31 cellular contexts compared by ENCODE assay signal in genomic region chr5:49953-50544, GRCh38. TPM values are rescaled to one million over a fixed set of nuclear protein-coding genes. Genes with fewer than 3 reads are reported as not detected.
"Had no signal": no experiment of that assay in that cellular context is flagged by ENCODE, and none has a peak within 500 bp of the region (broad histone marks: within the 10 kb centered on the region; RNA-seq: fewer than 3 reads in every experiment).

No MANE protein-coding gene starts in this region.

- H3K36me3 Mint-ChIP-seq: activated CD4-positive, alpha-beta memory T cell treated with anti-CD3 and anti-CD28 coated beads for 36 hours; activated naive CD4-positive, alpha-beta T cell treated with anti-CD3 and anti-CD28 coated beads, Interleukin-2, amount 10 ng/mL, durations not matched to agents 7 days and 5 days; activated naive CD8-positive, alpha-beta T cell treated with anti-CD3 and anti-CD28 coated beads, Interleukin-2, amount 10 ng/mL, durations not matched to agents 7 days and 5 days; brain had no signal

- H3K27ac Mint-ChIP-seq: activated CD4-positive, alpha-beta memory T cell treated with anti-CD3 and anti-CD28 coated beads for 36 hours; activated CD4-positive, alpha-beta T cell treated with anti-CD3 and anti-CD28 coated beads for 36 hours; activated CD4-positive, alpha-beta T cell treated with anti-CD3 and anti-CD28 coated beads, Interleukin-2, amount 10 ng/mL, durations not matched to agents 24 days and 14 days; activated CD8-positive, alpha-beta memory T cell treated with anti-CD3 and anti-CD28 coated beads, Interleukin-2, amount 10 ng/mL, durations not matched to agents 7 days and 5 days; activated CD8-positive, alpha-beta T cell treated with anti-CD3 and anti-CD28 coated beads, Interleukin-2, amount 10 ng/mL, durations not matched to agents 7 days and 5 days; activated naive CD4-positive, alpha-beta T cell treated with anti-CD3 and anti-CD28 coated beads, Interleukin-2, amount 10 ng/mL, durations not matched to agents 7 days and 5 days; activated naive CD4-positive, alpha-beta T cell treated with anti-CD3 and anti-CD28 coated beads, Interleukin-2, amount 50 U/mL, for 72 hours; activated naive CD8-positive, alpha-beta T cell treated with anti-CD3 and anti-CD28 coated beads, Interleukin-2, amount 10 ng/mL, durations not matched to agents 7 days and 5 days; activated T-helper 1 cell treated with anti-CD3 and anti-CD28 coated beads, Interleukin-12 subunit alpha, Interleukin-12 subunit beta, Interleukin-2, Interleukin-4 antibody, amounts not matched to agents 30 ng/mL and 10 ng/mL and 1 ng/mL, durations not matched to agents 14 hours and 24 hours and 36 hours; brain; T-helper 17 cell; T-helper 2 cell treated with Interferon-gamma antibody and Interleukin-4, amounts not matched to agents 5 μg/mL and 100 μg/mL, for 36 hours had no signal

- H3K36me3 ChIP-seq: ascending aorta, breast epithelium, cardiac muscle cell, colonic mucosa, esophagus squamous epithelium, gastroesophageal sphincter had no signal

- H3K4me3 ChIP-seq: ascending aorta, breast epithelium, colonic mucosa, esophagus squamous epithelium, gastroesophageal sphincter had no signal

- H3K4me1 Mint-ChIP-seq: activated CD4-positive, alpha-beta T cell treated with anti-CD3 and anti-CD28 coated beads, Interleukin-2, amount 10 ng/mL, durations not matched to agents 24 days and 14 days; activated CD8-positive, alpha-beta memory T cell treated with anti-CD3 and anti-CD28 coated beads, Interleukin-2, amount 10 ng/mL, durations not matched to agents 7 days and 5 days; activated naive CD4-positive, alpha-beta T cell treated with anti-CD3 and anti-CD28 coated beads, Interleukin-2, amount 10 ng/mL, durations not matched to agents 7 days and 5 days; activated naive CD8-positive, alpha-beta T cell treated with anti-CD3 and anti-CD28 coated beads, Interleukin-2, amount 10 ng/mL, durations not matched to agents 7 days and 5 days; T-helper 17 cell had no signal

- H3K27ac ChIP-seq: ascending aorta, breast epithelium, cardiac muscle cell, colonic mucosa, epithelial cell of prostate, esophagus squamous epithelium, gastroesophageal sphincter had no signal

- H3K4me3 Mint-ChIP-seq: activated CD4-positive, alpha-beta memory T cell treated with anti-CD3 and anti-CD28 coated beads for 36 hours; activated CD4-positive, alpha-beta T cell treated with anti-CD3 and anti-CD28 coated beads for 36 hours; activated CD4-positive, alpha-beta T cell treated with anti-CD3 and anti-CD28 coated beads, Interleukin-2, amount 10 ng/mL, durations not matched to agents 24 days and 14 days; activated CD8-positive, alpha-beta memory T cell treated with anti-CD3 and anti-CD28 coated beads, Interleukin-2, amount 10 ng/mL, durations not matched to agents 7 days and 5 days; activated CD8-positive, alpha-beta T cell treated with anti-CD3 and anti-CD28 coated beads, Interleukin-2, amount 10 ng/mL, durations not matched to agents 7 days and 5 days; activated naive CD4-positive, alpha-beta T cell treated with anti-CD3 and anti-CD28 coated beads, Interleukin-2, amount 10 ng/mL, durations not matched to agents 7 days and 5 days; activated naive CD8-positive, alpha-beta T cell treated with anti-CD3 and anti-CD28 coated beads, Interleukin-2, amount 10 ng/mL, durations not matched to agents 7 days and 5 days; activated T-helper 1 cell treated with anti-CD3 and anti-CD28 coated beads, Interleukin-12 subunit alpha, Interleukin-12 subunit beta, Interleukin-2, Interleukin-4 antibody, amounts not matched to agents 30 ng/mL and 10 ng/mL and 1 ng/mL, durations not matched to agents 14 hours and 24 hours and 36 hours; T-helper 17 cell; T-helper 2 cell treated with Interferon-gamma antibody and Interleukin-4, amounts not matched to agents 5 μg/mL and 100 μg/mL, for 36 hours had no signal

- H3K9me3 Mint-ChIP-seq: activated CD4-positive, alpha-beta T cell treated with anti-CD3 and anti-CD28 coated beads, Interleukin-2, amount 10 ng/mL, durations not matched to agents 24 days and 14 days; T-helper 2 cell treated with Interferon-gamma antibody and Interleukin-4, amounts not matched to agents 5 μg/mL and 100 μg/mL, for 36 hours had no signal

- FAIRE-seq: endometrium, endothelial cell of umbilical vein had no signal

- DNase-seq: activated CD4-positive, alpha-beta memory T cell treated with anti-CD3 and anti-CD28 coated beads for 36 hours; activated CD4-positive, alpha-beta T cell treated with anti-CD3 and anti-CD28 coated beads for 36 hours; activated CD4-positive, alpha-beta T cell treated with anti-CD3 and anti-CD28 coated beads, Interleukin-2, amount 10 ng/mL, durations not matched to agents 24 days and 14 days; activated CD4-positive, CD25-positive, alpha-beta regulatory T cell treated with anti-CD3 and anti-CD28 coated beads, Interleukin-2, amount 50 U/mL, for 72 hours; activated CD8-positive, alpha-beta memory T cell treated with anti-CD3 and anti-CD28 coated beads, Interleukin-2, amount 10 ng/mL, durations not matched to agents 7 days and 5 days; activated CD8-positive, alpha-beta memory T cell treated with anti-CD3 and anti-CD28 coated beads, Interleukin-2, amount 50 U/mL, for 4 hours; activated CD8-positive, alpha-beta T cell treated with anti-CD3 and anti-CD28 coated beads, Interleukin-2, amount 10 ng/mL, durations not matched to agents 7 days and 5 days; activated gamma-delta T cell; activated naive CD4-positive, alpha-beta T cell treated with anti-CD3 and anti-CD28 coated beads, Interleukin-2, amount 10 ng/mL, durations not matched to agents 7 days and 5 days; activated naive CD8-positive, alpha-beta T cell treated with anti-CD3 and anti-CD28 coated beads, Interleukin-2, amount 10 ng/mL, durations not matched to agents 7 days and 5 days; activated T-cell treated with anti-CD3 and anti-CD28 coated beads, Interleukin-2, amount 50 U/mL, for 1 hour; activated T-cell treated with anti-CD3 and anti-CD28 coated beads, Interleukin-2, amount 50 U/mL, for 48 hours; central memory CD4-positive, alpha-beta T cell; cerebellar nuclear complex; colonic mucosa; esophagus squamous epithelium; foreskin melanocyte; T-helper 1 cell; T-helper 17 cell had no signal

- H3K4me1 ChIP-seq: colonic mucosa had no signal

- H3K9me3 ChIP-seq: ascending aorta, breast epithelium, colonic mucosa, esophagus squamous epithelium, gastroesophageal sphincter had no signal

- ATAC-seq: activated CD4-positive, alpha-beta T cell treated with anti-CD3 and anti-CD28 coated beads for 36 hours; activated CD8-positive, alpha-beta memory T cell treated with anti-CD3 and anti-CD28 coated beads, Interleukin-2, amount 10 ng/mL, durations not matched to agents 7 days and 5 days; activated CD8-positive, alpha-beta T cell treated with anti-CD3 and anti-CD28 coated beads, Interleukin-2, amount 10 ng/mL, durations not matched to agents 7 days and 5 days; activated naive CD4-positive, alpha-beta T cell treated with anti-CD3 and anti-CD28 coated beads, Interleukin-2, amount 50 U/mL, for 72 hours; gastroesophageal sphincter; T-helper 17 cell had no signal

RNA-seq across cellular contexts. Expression of gene PLEKHG4B, which starts 41.9 kb away (rescaled TPM):
- total RNA-seq: activated CD4-positive, alpha-beta memory T cell treated with anti-CD3 and anti-CD28 coated beads for 36 hours; activated CD4-positive, alpha-beta T cell treated with anti-CD3 and anti-CD28 coated beads, Interleukin-2, amount 10 ng/mL, durations not matched to agents 24 days and 14 days; activated CD8-positive, alpha-beta memory T cell treated with anti-CD3 and anti-CD28 coated beads, Interleukin-2, amount 10 ng/mL, durations not matched to agents 7 days and 5 days; activated CD8-positive, alpha-beta T cell treated with anti-CD3 and anti-CD28 coated beads, Interleukin-2, amount 10 ng/mL, durations not matched to agents 7 days and 5 days; activated T-helper 1 cell treated with anti-CD3 and anti-CD28 coated beads, Interleukin-12 subunit alpha, Interleukin-12 subunit beta, Interleukin-2, Interleukin-4 antibody, amounts not matched to agents 30 ng/mL and 10 ng/mL and 1 ng/mL, durations not matched to agents 14 hours and 24 hours and 36 hours; ascending aorta; dermis microvascular lymphatic vessel endothelial cell; endothelial cell of umbilical vein had no signal
- polyA plus RNA-seq: endothelial cell of umbilical vein had no signal
